ENCODE assay signal across 8 cellular contexts in the genomic region with DNA sequence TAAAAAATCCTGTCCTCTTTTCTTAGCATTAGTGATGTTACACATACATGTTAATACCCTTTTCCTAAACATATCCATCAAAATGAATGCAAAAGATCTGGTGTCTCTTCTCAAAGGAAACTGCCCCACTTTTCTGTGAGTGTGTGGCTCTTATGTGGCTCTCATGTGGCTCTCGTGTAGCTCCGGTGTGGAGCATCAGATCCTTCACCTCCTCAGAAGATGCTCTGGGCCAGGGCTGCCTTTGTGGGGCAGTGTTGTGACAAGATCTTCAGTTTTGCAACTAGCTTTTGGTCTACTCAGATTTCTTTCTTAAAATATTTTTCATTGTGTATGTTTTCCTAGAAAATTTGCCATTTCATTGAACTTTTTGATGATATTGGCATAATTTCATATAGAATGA. TPM values are rescaled to one million over a fixed set of nuclear protein-coding genes. Genes with fewer than 3 reads are reported as not detected.
DNase-seq lines count a peak whose midpoint lies in the region; ATAC-seq and TF ChIP-seq lines count a peak whose summit lies in the region.

No MANE protein-coding gene starts in this region.

- WGBS in smooth muscle cell (ENCODE audit: low lambda C conversion rate): 42% methylated on average over 2 of the region's 2 CpGs

- H3K4me2 ChIP-seq in smooth muscle cell: no peak overlapping the region

- H3K27me3 ChIP-seq in smooth muscle cell (ENCODE audit: low read depth): no peaks in the 10 kb centered on the region

- CTCF ChIA-PET in RWPE1 (lab: Yijun Ruan, JAX): interaction anchor here (0.6 to 1.1 kb wide), 3 partner anchors 66 to 336 kb away, joined by 3 to 4 read pairs (median 3); no protein-coding TSS in a partner anchor

- DNase-seq in SIG-M5 treated with dmso at 0.1 percent for 504 hours (lab: John Stamatoyannopoulos, UW; ENCODE audit: unreplicated experiment) (peak; percentile 17), SIG-M5 (lab: John Stamatoyannopoulos, UW) (no peak), RWPE1 (ENCODE audit: low spot score) (peak; percentile 35), fibroblast of peridontal ligament (ENCODE audit: extremely low read depth) (peak; percentile 63), smooth muscle cell (lab: John Stamatoyannopoulos, UW; ENCODE audit: unreplicated experiment) (no peak)

- H3K4me1 ChIP-seq in smooth muscle cell (ENCODE audit: low read depth): no peaks in the 10 kb centered on the region

- H3F3A ChIP-seq in smooth muscle cell (ENCODE audit: low read depth): no peaks in the 10 kb centered on the region

- POLR2A ChIA-PET in RWPE1 (lab: Yijun Ruan, JAX; ENCODE audit: low non-redundant PET): no interaction called here

- no peaks in the 10 kb centered on the region for H3K36me3 ChIP-seq in smooth muscle cell (ENCODE audit: low read depth)

- no peak overlapping the region for H3K4me3 ChIP-seq in smooth muscle cell

- peaks cover 2% of the 10 kb centered on the region for H3K79me2 ChIP-seq in smooth muscle cell (ENCODE audit: low read depth)

- no peak overlapping the region for H3K9ac ChIP-seq in smooth muscle cell (ENCODE audit: low read depth)

- H3K27ac ChIP-seq in RWPE1 (no peak overlapping the region), smooth muscle cell (ENCODE audit: low read depth) (no peak overlapping the region)

- H3K9me3 ChIP-seq in smooth muscle cell (replicated peaks; ENCODE audit: low read depth): no peaks in the 10 kb centered on the region

- H2AFZ ChIP-seq in smooth muscle cell (ENCODE audit: low read depth): no peak overlapping the region

- TF ChIP-seq CTCF in RWPE1 (conservative IDR thresholded peaks at IDR 0.05; ENCODE audit: low read depth) (peak; percentile 71), smooth muscle cell (IDR thresholded peaks at IDR 0.05; ENCODE audit: borderline replicate concordance, insufficient read depth, poor library complexity, severe bottlenecking) (peak; percentile 3)

- ATAC-seq in HG02970 (IDR thresholded peaks at IDR 0.05; ENCODE audit: low FRiP score, unreplicated experiment): no peak
- ATAC-seq in HG02798 (IDR thresholded peaks at IDR 0.05; ENCODE audit: poor library complexity, unreplicated experiment): no peak
- no peak for ATAC-seq in GM18520 (IDR thresholded peaks at IDR 0.05; ENCODE audit: unreplicated experiment)

- no peaks in the 10 kb centered on the region for H4K20me1 ChIP-seq in smooth muscle cell (ENCODE audit: low read depth)

RNA-seq across cellular contexts. Expression of gene GARNL3, which starts 19.3 kb away (rescaled TPM):
- 7.8 and 18.5 TPM in 2 replicates for total RNA-seq in smooth muscle cell
- 4.7 and 7.3 TPM in 2 replicates for polyA plus RNA-seq in smooth muscle cell

Comparison
In these comparisons a context has a peak if more than half of its experiments do, and no peak if none do; other contexts are left out.
1. DNase-seq: peak in SIG-M5 treated with dmso at 0.1 percent for 504 hours (single experiment), RWPE1 (single experiment) and fibroblast of peridontal ligament (single experiment); none in SIG-M5 (single experiment) and smooth muscle cell (single experiment).